10 cellular contexts compared by ENCODE assay signal in genomic region chr1:203465943-203466342, GRCh38. TPM values are rescaled to one million over a fixed set of nuclear protein-coding genes. Genes with fewer than 3 reads are reported as not detected.
A peak's percentile ranks its signal among the peaks of the same experiment; 100 is the strongest.
DNase-seq lines count a peak whose midpoint lies in the region; TF ChIP-seq lines count a peak whose summit lies in the region.
"Had no signal": no experiment of that assay in that cellular context is flagged by ENCODE, and none has a peak within 500 bp of the region (broad histone marks: within the 10 kb centered on the region; RNA-seq: fewer than 3 reads in every experiment).

No MANE protein-coding gene starts in this region.

- no peaks in the 10 kb centered on the region for H3K36me3 Mint-ChIP-seq in nephron (ENCODE audit: low read depth)

- no peaks in the 10 kb centered on the region for H3K36me3 ChIP-seq in testis (ENCODE audit: low read depth, missing control alignments)

- H3K27ac Mint-ChIP-seq in nephron, result peak overlapping the region; percentile 92 to 99 (median 98)

- H3K4me1 ChIP-seq in testis, result peaks cover 43% of the 10 kb centered on the region

- TF ChIP-seq CTCF in nephron (IDR thresholded peaks at IDR 0.05; ENCODE audit: unreplicated experiment in 3 of 3), result no peak
- no peak for TF ChIP-seq CTCF in testis (IDR thresholded peaks at IDR 0.05)

- H3K4me3 ChIP-seq in testis, result no peak overlapping the region

- peak; percentile 62 for DNase-seq in SK-MEL-5 (ENCODE audit: low read depth, low spot score)
- DNase-seq in globus pallidus (ENCODE audit: low spot score), result peak; percentile 33
- DNase-seq in testis, result peak; percentile 77
- DNase-seq in NCI-H2081 treated with DMSO at 0.1 percent for 48 hours (lab: John Stamatoyannopoulos, UW), result no peak
- no peak for DNase-seq in SK-N-DZ (ENCODE audit: low spot score)
- no peak for DNase-seq in DMS53 treated with DMSO at 0.1 percent for 48 hours (lab: John Stamatoyannopoulos, UW; ENCODE audit: unreplicated experiment)
- no peak for DNase-seq in glomerular visceral epithelial cell (ENCODE audit: extremely low spot score)
- DNase-seq: activated naive CD4-positive, alpha-beta T cell treated with Interleukin-2 at 50 U/mL for 16 hours; effector CD4-positive, alpha-beta T cell had no signal

- no peaks in the 10 kb centered on the region for H3K9me3 Mint-ChIP-seq in nephron

- H3K27me3 ChIP-seq in testis, result no peaks in the 10 kb centered on the region

- peaks cover 5% of the 10 kb centered on the region for H3K27me3 Mint-ChIP-seq in nephron (ENCODE audit: low read depth)

- peak overlapping the region; percentile 85 to 92 for H3K27ac ChIP-seq in testis

- in situ Hi-C loops in SK-MEL-5 (cut with HindIII; ENCODE audit: low pct_unique_long_range_greater_than_20kb, low sequenced_read_pairs), result no loop called here

- no peak for TF ChIP-seq POLR2A in testis (IDR thresholded peaks at IDR 0.05)

- WGBS in testis, 2 donors, result 21 to 61% methylated on average over 6 of the region's 6 CpGs

- peak overlapping the region in 1 of 3 experiments; percentile 40 for H3K4me3 Mint-ChIP-seq in nephron

- no peaks in the 10 kb centered on the region for H3K9me3 ChIP-seq in testis

- peaks cover 83% of the 10 kb centered on the region for H3K4me1 Mint-ChIP-seq in nephron

- intact Hi-C loops in testis (cut with DNase I; ENCODE audit: low total_unique reads), result no loop called here

RNA-seq across cellular contexts. Expression of gene PRELP, which starts 9.7 kb away (rescaled TPM):
- 0.11 TPM in 1 of 2 replicates, not detected in the other for total RNA-seq in SK-MEL-5 (2014; rRNA removed; shearing (Covaris generic))
- polyA plus RNA-seq in SK-MEL-5 (2015; cell fraction: cytosol; rRNA removed), result 0.37 and 0.57 TPM in 2 replicates
- 0.04 and 0.23 TPM in 2 replicates for polyA plus RNA-seq in SK-MEL-5 (2015; cell fraction: nucleus; rRNA removed)
- total RNA-seq in testis, result 1 to 10 TPM; 9.6 to 10.0 TPM
- polyA plus RNA-seq in testis (ENCODE audit: insufficient read depth, low read depth, low replicate concordance), result 26.5 TPM
- not detected in 2 replicates for polyA plus RNA-seq in SK-N-DZ (2014; cell fraction: cytosol; rRNA removed)
- not detected in 2 replicates for polyA plus RNA-seq in SK-N-DZ (2014; cell fraction: nucleus; rRNA removed)

RNA-seq across cellular contexts. Expression of gene OPTC, which starts 28.0 kb away (rescaled TPM):
- not detected in 2 replicates for total RNA-seq in SK-MEL-5 (2014; rRNA removed; shearing (Covaris generic))
- not detected in 2 replicates for polyA plus RNA-seq in SK-MEL-5 (2015; cell fraction: cytosol; rRNA removed)
- not detected in 2 replicates for polyA plus RNA-seq in SK-MEL-5 (2015; cell fraction: nucleus; rRNA removed)
- under 1 TPM; 0.55 to 0.87 TPM for total RNA-seq in testis
- 1.1 TPM for polyA plus RNA-seq in testis (ENCODE audit: insufficient read depth, low read depth, low replicate concordance)
- not detected in 2 replicates for polyA plus RNA-seq in SK-N-DZ (2014; cell fraction: cytosol; rRNA removed)
- polyA plus RNA-seq in SK-N-DZ (2014; cell fraction: nucleus; rRNA removed), result not detected in 2 replicates

Comparison
In these comparisons a context has a peak if more than half of its experiments do, and no peak if none do; other contexts are left out.
1. DNase-seq: peak in SK-MEL-5 (single experiment), globus pallidus (single experiment) and testis (single experiment); none in NCI-H2081 treated with DMSO at 0.1 percent for 48 hours (single experiment), SK-N-DZ (single experiment), DMS53 treated with DMSO at 0.1 percent for 48 hours (single experiment) and glomerular visceral epithelial cell (single experiment).